Comparison of ENCODE assay signal across 11 cellular contexts in genomic region chr7:22645418-22646181, GRCh38.
DNase-seq lines count a peak whose midpoint lies in the region; ATAC-seq and TF ChIP-seq lines count a peak whose summit lies in the region.
"Had no signal": no experiment of that assay in that cellular context is flagged by ENCODE, and none has a peak within 500 bp of the region (broad histone marks: within the 10 kb centered on the region; RNA-seq: fewer than 3 reads in every experiment).

No MANE protein-coding gene starts in this region.

- peaks cover 59% of the 10 kb centered on the region for H3K27me3 Mint-ChIP-seq in activated T-cell treated with anti-CD3 and anti-CD28 coated beads, Interleukin-2, amount 50 U/mL, for 72 hours (ENCODE audit: low read depth)
- H3K27me3 Mint-ChIP-seq in nephron progenitor cell (ENCODE audit: low read depth, poor library complexity) = peaks cover 5% of the 10 kb centered on the region

- no peak overlapping the region for H3K4me2 ChIP-seq in OCI-LY7 (ENCODE audit: low read length)

- no peak overlapping the region for H3K9ac ChIP-seq in adipocyte (ENCODE audit: low read length)

- H3K9me3 ChIP-seq in OCI-LY7 (ENCODE audit: low read length) = peaks cover 22% of the 10 kb centered on the region; the same call in 1 of the 2 replicates
- peaks cover 56% of the 10 kb centered on the region for H3K9me3 ChIP-seq in adipocyte (ENCODE audit: control insufficient read depth, low read length)

- peaks cover 14% of the 10 kb centered on the region for H3K4me1 Mint-ChIP-seq in activated T-cell treated with anti-CD3 and anti-CD28 coated beads, Interleukin-2, amount 50 U/mL, for 72 hours (ENCODE audit: low read depth)
- H3K4me1 Mint-ChIP-seq in nephron progenitor cell = no peaks in the 10 kb centered on the region

- TF ChIP-seq CTCF in OCI-LY7 (conservative IDR thresholded peaks at IDR 0.05; ENCODE audit: low read length) = no peak
- no peak for TF ChIP-seq CTCF in nephron progenitor cell (IDR thresholded peaks at IDR 0.05)

- no peaks in the 10 kb centered on the region for H4K20me1 ChIP-seq in OCI-LY7 (ENCODE audit: insufficient read depth, low read length)

- DNase-seq in activated T-cell treated with anti-CD3 and anti-CD28 coated beads, Interleukin-2, amount 50 U/mL, for 72 hours = no peak
- no peak for DNase-seq in activated T-cell treated with anti-CD3 and anti-CD28 coated beads, Interleukin-2, amount 50 U/mL, for 48 hours
- DNase-seq in OCI-LY7 (ENCODE audit: low spot score) (peak; percentile 8), adipocyte (ENCODE audit: low read depth) (no peak), nephron progenitor cell (no peak)
- DNase-seq: BE2C; CD4-positive, alpha-beta memory T cell had no signal

- H3K9me2 ChIP-seq in OCI-LY7 (ENCODE audit: insufficient read depth, low read length) = no peaks in the 10 kb centered on the region

- intact Hi-C loops in OCI-LY7 (cut with micrococcal nuclease; ENCODE audit: unreplicated experiment) = no loop called here

- no peaks in the 10 kb centered on the region for H3K36me3 ChIP-seq in OCI-LY7 (ENCODE audit: insufficient read depth, low read length)
- no peaks in the 10 kb centered on the region for H3K36me3 ChIP-seq in adipocyte (ENCODE audit: control insufficient read depth, insufficient read depth, low read length, severe bottlenecking)
- H3K36me3 ChIP-seq: BE2C, HAP-1 had no signal

- no TSS peak for BruUV-seq in OCI-LY7 (replicated peaks; lab: Mats Ljungman, UMichigan)

- H3K4me3 Mint-ChIP-seq in activated T-cell treated with anti-CD3 and anti-CD28 coated beads, Interleukin-2, amount 50 U/mL, for 72 hours = no peak overlapping the region
- H3K4me3 Mint-ChIP-seq in nephron progenitor cell = no peak overlapping the region
- H3K4me3 Mint-ChIP-seq: CD4-positive, alpha-beta memory T cell had no signal

- peaks cover 37 to 53% of the 10 kb centered on the region in 2 donors for H3K36me3 Mint-ChIP-seq in activated T-cell treated with anti-CD3 and anti-CD28 coated beads, Interleukin-2, amount 50 U/mL, for 72 hours (ENCODE audit: insufficient read depth in 2 of 2)
- H3K36me3 Mint-ChIP-seq in nephron progenitor cell (ENCODE audit: low read depth) = peaks cover 7% of the 10 kb centered on the region

- H2AFZ ChIP-seq in OCI-LY7 (ENCODE audit: low read length) = no peak overlapping the region

- H3K27ac Mint-ChIP-seq in activated T-cell treated with anti-CD3 and anti-CD28 coated beads, Interleukin-2, amount 50 U/mL, for 72 hours = peak overlapping the region; percentile 12
- H3K27ac Mint-ChIP-seq in nephron progenitor cell = no peak overlapping the region
- H3K27ac Mint-ChIP-seq: CD4-positive, alpha-beta memory T cell had no signal

- H3K79me2 ChIP-seq in OCI-LY7 (ENCODE audit: insufficient read depth, low read depth, low read length) = no peaks in the 10 kb centered on the region

- H3K4me1 ChIP-seq in OCI-LY7 (ENCODE audit: insufficient read depth, low read length, poor library complexity, severe bottlenecking) (no peaks in the 10 kb centered on the region), adipocyte (ENCODE audit: control insufficient read depth, insufficient read depth, low read length) (no peaks in the 10 kb centered on the region)
- H3K4me1 ChIP-seq: BE2C, HAP-1 had no signal

- no peak overlapping the region for H3K27ac ChIP-seq in OCI-LY7 (ENCODE audit: low read depth, low read length, poor library complexity, severe bottlenecking)
- H3K27ac ChIP-seq: C4-2B had no signal

- peaks cover 24 to 27% of the 10 kb centered on the region in 2 donors for H3K9me3 Mint-ChIP-seq in activated T-cell treated with anti-CD3 and anti-CD28 coated beads, Interleukin-2, amount 50 U/mL, for 72 hours
- H3K9me3 Mint-ChIP-seq in nephron progenitor cell = peaks cover 87% of the 10 kb centered on the region

- ATAC-seq in activated T-cell treated with anti-CD3 and anti-CD28 coated beads, Interleukin-2, amount 50 U/mL, for 72 hours (replicated peaks in 1 of 2) = no peak
- ATAC-seq in HG03097 (IDR thresholded peaks at IDR 0.05; ENCODE audit: low FRiP score, unreplicated experiment) (no peak), HG02571 (IDR thresholded peaks at IDR 0.05; ENCODE audit: unreplicated experiment) (no peak)

- POLR2A ChIA-PET in OCI-LY7 (lab: Charles Lee) = interaction anchor here (0.6 to 1.0 kb wide), 7 partner anchors 10 to 956 kb away, joined by 3 to 4 read pairs (median 3); no protein-coding TSS in a partner anchor

- H3K4me3 ChIP-seq in OCI-LY7 (ENCODE audit: low read depth, low read length, poor library complexity, severe bottlenecking) (no peak overlapping the region), adipocyte (ENCODE audit: low read length) (peak overlapping the region; percentile 32)
- H3K4me3 ChIP-seq: HAP-1 had no signal

- no peaks in the 10 kb centered on the region for H3K27me3 ChIP-seq in adipocyte (replicated peaks; ENCODE audit: control insufficient read depth, insufficient read depth, low read length)
- H3K27me3 ChIP-seq: BE2C had no signal

- CTCF ChIA-PET in OCI-LY7 (lab: Charles Lee; ENCODE audit: unreplicated experiment) = no interaction called here
